Comparison of ENCODE assay signal across 1 cellular context in the genomic region with DNA sequence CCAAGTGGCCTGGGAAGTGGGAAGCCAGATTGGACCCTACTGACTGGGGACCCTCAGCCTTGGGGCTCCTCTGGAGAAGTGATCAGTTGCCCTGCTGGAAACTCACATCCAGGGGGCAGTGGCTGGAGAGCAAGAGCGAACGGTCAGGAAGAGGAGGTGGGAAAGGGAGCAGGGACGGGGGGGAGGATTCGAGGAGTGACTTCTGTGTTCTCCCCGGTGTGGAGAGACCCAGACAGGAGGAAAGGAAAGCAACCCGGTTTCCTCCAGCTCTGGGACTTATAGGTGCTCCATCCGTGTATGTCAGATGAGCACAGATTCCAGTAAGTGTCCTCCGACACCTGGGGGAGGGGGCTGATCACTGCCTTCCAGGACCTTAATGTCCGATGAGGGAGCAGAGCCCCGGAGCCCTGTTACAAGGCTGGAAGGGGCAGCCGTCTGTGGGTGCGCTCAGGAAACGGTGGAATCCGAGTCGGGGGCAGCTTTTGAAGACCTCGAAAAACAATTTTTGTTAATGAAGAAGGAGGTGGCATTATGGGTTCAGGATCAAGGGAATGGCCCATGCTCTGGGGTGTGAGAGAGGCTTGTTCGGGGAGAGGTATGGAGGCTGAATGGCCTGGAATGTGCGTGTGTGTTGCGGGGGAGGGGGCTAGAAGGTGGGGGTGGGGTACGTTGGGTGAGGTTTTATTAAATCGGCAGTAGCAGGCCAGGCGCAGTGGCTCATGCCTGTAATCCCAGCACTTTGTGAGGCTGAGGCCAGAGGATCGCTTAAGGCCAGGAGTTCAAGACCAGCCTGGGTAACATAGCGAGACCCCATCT.
TF ChIP-seq lines count a peak whose summit lies in the region.

No MANE protein-coding gene starts in this region.

TF ChIP-seq in SK-N-SH treated with all-trans-retinoic acid at 6 μM for 48 hours, 23 proteins besides CTCF, POLR2A, EP300 and RAD21 (continued from another document):
- TF ChIP-seq, protein P1, sequence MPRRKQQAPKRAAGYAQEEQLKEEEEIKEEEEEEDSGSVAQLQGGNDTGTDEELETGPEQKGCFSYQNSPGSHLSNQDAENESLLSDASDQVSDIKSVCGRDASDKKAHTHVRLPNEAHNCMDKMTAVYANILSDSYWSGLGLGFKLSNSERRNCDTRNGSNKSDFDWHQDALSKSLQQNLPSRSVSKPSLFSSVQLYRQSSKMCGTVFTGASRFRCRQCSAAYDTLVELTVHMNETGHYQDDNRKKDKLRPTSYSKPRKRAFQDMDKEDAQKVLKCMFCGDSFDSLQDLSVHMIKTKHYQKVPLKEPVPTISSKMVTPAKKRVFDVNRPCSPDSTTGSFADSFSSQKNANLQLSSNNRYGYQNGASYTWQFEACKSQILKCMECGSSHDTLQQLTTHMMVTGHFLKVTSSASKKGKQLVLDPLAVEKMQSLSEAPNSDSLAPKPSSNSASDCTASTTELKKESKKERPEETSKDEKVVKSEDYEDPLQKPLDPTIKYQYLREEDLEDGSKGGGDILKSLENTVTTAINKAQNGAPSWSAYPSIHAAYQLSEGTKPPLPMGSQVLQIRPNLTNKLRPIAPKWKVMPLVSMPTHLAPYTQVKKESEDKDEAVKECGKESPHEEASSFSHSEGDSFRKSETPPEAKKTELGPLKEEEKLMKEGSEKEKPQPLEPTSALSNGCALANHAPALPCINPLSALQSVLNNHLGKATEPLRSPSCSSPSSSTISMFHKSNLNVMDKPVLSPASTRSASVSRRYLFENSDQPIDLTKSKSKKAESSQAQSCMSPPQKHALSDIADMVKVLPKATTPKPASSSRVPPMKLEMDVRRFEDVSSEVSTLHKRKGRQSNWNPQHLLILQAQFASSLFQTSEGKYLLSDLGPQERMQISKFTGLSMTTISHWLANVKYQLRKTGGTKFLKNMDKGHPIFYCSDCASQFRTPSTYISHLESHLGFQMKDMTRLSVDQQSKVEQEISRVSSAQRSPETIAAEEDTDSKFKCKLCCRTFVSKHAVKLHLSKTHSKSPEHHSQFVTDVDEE (CRISPR knock-in tag; IDR thresholded peaks at IDR 0.05) = no peak
- TF ChIP-seq TCF4 (CRISPR knock-in tag; IDR thresholded peaks at IDR 0.05; ENCODE audit: borderline replicate concordance) = no peak
